In the genomic region with DNA sequence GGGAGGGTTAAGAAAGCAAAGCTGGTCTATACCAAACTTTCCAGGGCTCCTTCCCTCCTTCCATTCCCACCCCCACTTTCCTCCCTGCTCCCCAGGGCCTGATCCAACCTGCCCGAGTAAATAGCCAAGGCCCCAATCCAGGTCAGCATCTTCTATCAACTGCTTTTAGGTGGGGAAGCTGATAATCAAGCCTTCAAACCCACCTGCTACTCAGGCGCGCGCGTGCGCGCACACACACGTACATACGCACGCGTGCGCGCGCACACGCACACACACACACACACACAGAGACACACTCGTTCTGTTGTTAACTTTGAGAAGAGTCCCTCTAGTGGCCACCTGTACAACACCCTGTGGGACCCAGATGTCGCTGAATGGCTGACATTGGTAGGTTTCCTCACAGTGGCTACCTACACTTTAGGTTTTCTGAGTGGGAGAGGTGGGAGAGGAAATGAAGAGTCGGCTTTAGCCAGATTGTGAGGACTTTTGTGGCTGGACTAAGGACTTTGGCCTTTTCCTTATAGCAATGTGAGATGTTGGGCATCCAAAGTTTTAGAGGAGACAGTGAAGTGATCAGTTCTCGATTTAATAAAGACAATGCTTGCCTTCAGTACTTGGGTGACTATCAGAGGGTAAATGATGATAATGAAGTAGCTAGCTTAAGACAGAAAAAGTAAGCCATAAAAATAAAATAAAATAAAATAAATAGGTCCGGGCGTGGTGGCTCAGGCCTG, we compare ENCODE assay signal across 8 cellular contexts.
DNase-seq lines count a peak whose midpoint lies in the region; ATAC-seq and TF ChIP-seq lines count a peak whose summit lies in the region.

No MANE protein-coding gene starts in this region.

- H3K36me3 Mint-ChIP-seq in stimulated activated effector memory CD8-positive, alpha-beta T cell treated with anti-CD3 and anti-CD28 coated beads, Interleukin-12 subunit alpha, Interleukin-12 subunit beta, amount 100 ng/mL, for 72 hours: peaks cover 4% of the 10 kb centered on the region

- H3K4me3 ChIP-seq in NB4 (ENCODE audit: low read depth, low read length) (no peak overlapping the region), coronary artery (no peak overlapping the region)

- DNase-seq in AML-193 (lab: John Stamatoyannopoulos, UW): peak; percentile 64 to 71
- peak; percentile 34 for DNase-seq in NB4 (ENCODE audit: low read depth)
- DNase-seq in activated CD4-positive, alpha-beta T cell treated with anti-CD3 and anti-CD28 coated beads for 24 hours (ENCODE audit: low read depth in 2 of 2): peak; percentile 21 to 32
- no peak for DNase-seq in coronary artery (ENCODE audit: low spot score)
- DNase-seq in medulla oblongata (ENCODE audit: extremely low spot score): peak; percentile 12
- DNase-seq in stimulated activated effector memory CD8-positive, alpha-beta T cell treated with anti-CD3 and anti-CD28 coated beads, Interleukin-12 subunit alpha, Interleukin-12 subunit beta, amount 100 ng/mL, for 72 hours (ENCODE audit: low spot score in 2 of 2): peak in 1 of 2 donors; percentile 51
- no peak for DNase-seq in globus pallidus (ENCODE audit: low spot score)

- no peak overlapping the region for H3K27ac ChIP-seq in coronary artery

- no peak for TF ChIP-seq POLR2A in NB4 (IDR thresholded peaks at IDR 0.05; ENCODE audit: extremely low read depth, insufficient read length)

- peak overlapping the region; percentile 81 for H3K27ac Mint-ChIP-seq in stimulated activated effector memory CD8-positive, alpha-beta T cell treated with anti-CD3 and anti-CD28 coated beads, Interleukin-12 subunit alpha, Interleukin-12 subunit beta, amount 100 ng/mL, for 72 hours

- H3K9me3 Mint-ChIP-seq in stimulated activated effector memory CD8-positive, alpha-beta T cell treated with anti-CD3 and anti-CD28 coated beads, Interleukin-12 subunit alpha, Interleukin-12 subunit beta, amount 100 ng/mL, for 72 hours: no peaks in the 10 kb centered on the region

- peaks cover 7% of the 10 kb centered on the region for H3K4me1 Mint-ChIP-seq in stimulated activated effector memory CD8-positive, alpha-beta T cell treated with anti-CD3 and anti-CD28 coated beads, Interleukin-12 subunit alpha, Interleukin-12 subunit beta, amount 100 ng/mL, for 72 hours

- ATAC-seq in GM21390 (IDR thresholded peaks at IDR 0.05; ENCODE audit: unreplicated experiment): peak; percentile 63
- peak; percentile 86 for ATAC-seq in stimulated activated effector memory CD8-positive, alpha-beta T cell treated with anti-CD3 and anti-CD28 coated beads, Interleukin-12 subunit alpha, Interleukin-12 subunit beta, amount 100 ng/mL, for 72 hours

- peak; percentile 52 for TF ChIP-seq CTCF in NB4 (IDR thresholded peaks at IDR 0.05; ENCODE audit: low read depth, low read length)
- TF ChIP-seq CTCF in coronary artery (IDR thresholded peaks at IDR 0.05): peak; percentile 13

- peak overlapping the region; percentile 60 for H3K4me3 Mint-ChIP-seq in stimulated activated effector memory CD8-positive, alpha-beta T cell treated with anti-CD3 and anti-CD28 coated beads, Interleukin-12 subunit alpha, Interleukin-12 subunit beta, amount 100 ng/mL, for 72 hours

Comparison
In these comparisons a context has a peak if more than half of its experiments do, and no peak if none do; other contexts are left out.
1. DNase-seq: peak in AML-193 (2 of 2), NB4 (single experiment), activated CD4-positive, alpha-beta T cell treated with anti-CD3 and anti-CD28 coated beads for 24 hours (2 of 2) and medulla oblongata (single experiment); none in coronary artery (single experiment) and globus pallidus (single experiment).